ENCODE assay signal across 16 cellular contexts in the genomic region with DNA sequence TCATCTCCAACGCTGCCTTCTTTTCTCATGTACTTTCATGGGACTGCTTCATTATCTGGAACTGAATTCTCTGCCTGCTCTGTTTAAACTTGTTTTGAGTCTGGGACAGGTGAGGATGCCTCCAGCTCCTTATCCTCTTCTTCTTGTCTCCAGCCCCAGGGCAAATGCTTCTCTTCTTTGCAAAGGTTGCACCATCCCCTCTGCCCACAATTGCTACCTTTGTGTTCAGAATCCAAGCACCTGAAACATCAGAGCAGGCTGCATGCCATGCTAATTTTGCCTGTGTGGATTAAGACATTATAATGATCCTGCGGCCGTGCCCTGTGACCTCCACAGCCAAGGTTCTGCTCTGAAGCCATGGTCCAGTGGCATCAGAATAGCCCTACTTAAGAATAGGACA.
DNase-seq lines count a peak whose midpoint lies in the region; ATAC-seq and TF ChIP-seq lines count a peak whose summit lies in the region.
"Had no signal": no experiment of that assay in that cellular context is flagged by ENCODE, and none has a peak within 500 bp of the region (broad histone marks: within the 10 kb centered on the region; RNA-seq: fewer than 3 reads in every experiment).

No MANE protein-coding gene starts in this region.

- no peaks in the 10 kb centered on the region for H3K4me1 ChIP-seq in GM23338 (ENCODE audit: insufficient read depth)
- H3K4me1 ChIP-seq: A549 had no signal

- no peak overlapping the region for H3K27ac ChIP-seq in GM23338 (ENCODE audit: low read depth)
- H3K27ac ChIP-seq: A549, C4-2B had no signal

- no peaks in the 10 kb centered on the region for H4K20me1 ChIP-seq in GM23338 (replicated peaks; ENCODE audit: insufficient read depth)

- no peak for ATAC-seq in GM23338
- ATAC-seq in HG02759 (IDR thresholded peaks at IDR 0.05; ENCODE audit: unreplicated experiment): no peak
- no peak for ATAC-seq in HG02852 (IDR thresholded peaks at IDR 0.05; ENCODE audit: unreplicated experiment)
- ATAC-seq: A549, K562 had no signal

- H3F3A ChIP-seq in GM23338 (replicated peaks; ENCODE audit: low read depth): no peaks in the 10 kb centered on the region

- peak overlapping the region; percentile 25; the same call in 1 of the 2 replicates for H2AFZ ChIP-seq in GM23338

- H3K4me3 Mint-ChIP-seq in GM23338: no peak overlapping the region
- no peak overlapping the region for H3K4me3 Mint-ChIP-seq in nephron
- H3K4me3 Mint-ChIP-seq: CD4-positive, alpha-beta T cell; H9 had no signal

- TF ChIP-seq CTCF in GM23338 (conservative IDR thresholded peaks at IDR 0.05; ENCODE audit: low read depth in 2 of 2) (no peak), epithelial cell of esophagus (IDR thresholded peaks at IDR 0.05; ENCODE audit: insufficient read depth, low read depth, low read length, missing control alignments) (no peak), nephron (IDR thresholded peaks at IDR 0.05; ENCODE audit: unreplicated experiment in 3 of 3) (no peak)

- H3K4me3 ChIP-seq in GM23338 (no peak overlapping the region), epithelial cell of esophagus (ENCODE audit: low read length) (no peak overlapping the region)
- H3K4me3 ChIP-seq: A549, K562 had no signal

- H3K36me3 Mint-ChIP-seq in GM23338 (ENCODE audit: low read depth) (no peaks in the 10 kb centered on the region), nephron (ENCODE audit: low read depth) (no peaks in the 10 kb centered on the region)

- H3K27ac Mint-ChIP-seq in GM23338: no peak overlapping the region
- peak overlapping the region; percentile 21 to 55 (median 25) for H3K27ac Mint-ChIP-seq in nephron
- H3K27ac Mint-ChIP-seq: CD4-positive, alpha-beta T cell had no signal

- no peak overlapping the region for H3K4me2 ChIP-seq in GM23338
- H3K4me2 ChIP-seq: A549 had no signal

- no peaks in the 10 kb centered on the region for H3K36me3 ChIP-seq in GM23338 (ENCODE audit: insufficient read depth)

- no peaks in the 10 kb centered on the region for H3K27me3 Mint-ChIP-seq in GM23338 (ENCODE audit: insufficient read depth, low read depth, poor library complexity)
- peaks cover 4% of the 10 kb centered on the region for H3K27me3 Mint-ChIP-seq in nephron (ENCODE audit: low read depth)

- no peaks in the 10 kb centered on the region for H3K27me3 ChIP-seq in GM23338 (ENCODE audit: insufficient read depth)

- no peaks in the 10 kb centered on the region for H3K79me2 ChIP-seq in GM23338 (replicated peaks; ENCODE audit: insufficient read depth)

- H3K9me2 ChIP-seq in GM23338 (ENCODE audit: insufficient read depth): no peaks in the 10 kb centered on the region; the same call in 1 of the 2 replicates

- no peaks in the 10 kb centered on the region; the same call in 1 of the 3 replicates for H3K4me1 Mint-ChIP-seq in GM23338
- peaks cover 8% of the 10 kb centered on the region for H3K4me1 Mint-ChIP-seq in nephron

- H3K9me3 Mint-ChIP-seq in GM23338 (no peaks in the 10 kb centered on the region), nephron (no peaks in the 10 kb centered on the region)
- H3K9me3 Mint-ChIP-seq: CD4-positive, alpha-beta T cell; H9 had no signal

- DNase-seq in GM23338 (ENCODE audit: low spot score): no peak
- DNase-seq in epithelial cell of esophagus (ENCODE audit: low read depth): peak; percentile 15
- DNase-seq in effector CD4-positive, alpha-beta T cell: no peak
- DNase-seq: AML-193; CD4-positive, alpha-beta T cell; DMS153; DMS79; GF-D8; H9; IMR-90 had no signal

TF ChIP-seq in GM23338, 12 proteins besides CTCF, POLR2A, EP300 and RAD21 (continues in another document):
- TF ChIP-seq STAT1 (IDR thresholded peaks at IDR 0.05; ENCODE audit: unreplicated experiment): no peak
- no peak for TF ChIP-seq NANOG (IDR thresholded peaks at IDR 0.05; ENCODE audit: borderline replicate concordance)
- TF ChIP-seq, protein P1, sequence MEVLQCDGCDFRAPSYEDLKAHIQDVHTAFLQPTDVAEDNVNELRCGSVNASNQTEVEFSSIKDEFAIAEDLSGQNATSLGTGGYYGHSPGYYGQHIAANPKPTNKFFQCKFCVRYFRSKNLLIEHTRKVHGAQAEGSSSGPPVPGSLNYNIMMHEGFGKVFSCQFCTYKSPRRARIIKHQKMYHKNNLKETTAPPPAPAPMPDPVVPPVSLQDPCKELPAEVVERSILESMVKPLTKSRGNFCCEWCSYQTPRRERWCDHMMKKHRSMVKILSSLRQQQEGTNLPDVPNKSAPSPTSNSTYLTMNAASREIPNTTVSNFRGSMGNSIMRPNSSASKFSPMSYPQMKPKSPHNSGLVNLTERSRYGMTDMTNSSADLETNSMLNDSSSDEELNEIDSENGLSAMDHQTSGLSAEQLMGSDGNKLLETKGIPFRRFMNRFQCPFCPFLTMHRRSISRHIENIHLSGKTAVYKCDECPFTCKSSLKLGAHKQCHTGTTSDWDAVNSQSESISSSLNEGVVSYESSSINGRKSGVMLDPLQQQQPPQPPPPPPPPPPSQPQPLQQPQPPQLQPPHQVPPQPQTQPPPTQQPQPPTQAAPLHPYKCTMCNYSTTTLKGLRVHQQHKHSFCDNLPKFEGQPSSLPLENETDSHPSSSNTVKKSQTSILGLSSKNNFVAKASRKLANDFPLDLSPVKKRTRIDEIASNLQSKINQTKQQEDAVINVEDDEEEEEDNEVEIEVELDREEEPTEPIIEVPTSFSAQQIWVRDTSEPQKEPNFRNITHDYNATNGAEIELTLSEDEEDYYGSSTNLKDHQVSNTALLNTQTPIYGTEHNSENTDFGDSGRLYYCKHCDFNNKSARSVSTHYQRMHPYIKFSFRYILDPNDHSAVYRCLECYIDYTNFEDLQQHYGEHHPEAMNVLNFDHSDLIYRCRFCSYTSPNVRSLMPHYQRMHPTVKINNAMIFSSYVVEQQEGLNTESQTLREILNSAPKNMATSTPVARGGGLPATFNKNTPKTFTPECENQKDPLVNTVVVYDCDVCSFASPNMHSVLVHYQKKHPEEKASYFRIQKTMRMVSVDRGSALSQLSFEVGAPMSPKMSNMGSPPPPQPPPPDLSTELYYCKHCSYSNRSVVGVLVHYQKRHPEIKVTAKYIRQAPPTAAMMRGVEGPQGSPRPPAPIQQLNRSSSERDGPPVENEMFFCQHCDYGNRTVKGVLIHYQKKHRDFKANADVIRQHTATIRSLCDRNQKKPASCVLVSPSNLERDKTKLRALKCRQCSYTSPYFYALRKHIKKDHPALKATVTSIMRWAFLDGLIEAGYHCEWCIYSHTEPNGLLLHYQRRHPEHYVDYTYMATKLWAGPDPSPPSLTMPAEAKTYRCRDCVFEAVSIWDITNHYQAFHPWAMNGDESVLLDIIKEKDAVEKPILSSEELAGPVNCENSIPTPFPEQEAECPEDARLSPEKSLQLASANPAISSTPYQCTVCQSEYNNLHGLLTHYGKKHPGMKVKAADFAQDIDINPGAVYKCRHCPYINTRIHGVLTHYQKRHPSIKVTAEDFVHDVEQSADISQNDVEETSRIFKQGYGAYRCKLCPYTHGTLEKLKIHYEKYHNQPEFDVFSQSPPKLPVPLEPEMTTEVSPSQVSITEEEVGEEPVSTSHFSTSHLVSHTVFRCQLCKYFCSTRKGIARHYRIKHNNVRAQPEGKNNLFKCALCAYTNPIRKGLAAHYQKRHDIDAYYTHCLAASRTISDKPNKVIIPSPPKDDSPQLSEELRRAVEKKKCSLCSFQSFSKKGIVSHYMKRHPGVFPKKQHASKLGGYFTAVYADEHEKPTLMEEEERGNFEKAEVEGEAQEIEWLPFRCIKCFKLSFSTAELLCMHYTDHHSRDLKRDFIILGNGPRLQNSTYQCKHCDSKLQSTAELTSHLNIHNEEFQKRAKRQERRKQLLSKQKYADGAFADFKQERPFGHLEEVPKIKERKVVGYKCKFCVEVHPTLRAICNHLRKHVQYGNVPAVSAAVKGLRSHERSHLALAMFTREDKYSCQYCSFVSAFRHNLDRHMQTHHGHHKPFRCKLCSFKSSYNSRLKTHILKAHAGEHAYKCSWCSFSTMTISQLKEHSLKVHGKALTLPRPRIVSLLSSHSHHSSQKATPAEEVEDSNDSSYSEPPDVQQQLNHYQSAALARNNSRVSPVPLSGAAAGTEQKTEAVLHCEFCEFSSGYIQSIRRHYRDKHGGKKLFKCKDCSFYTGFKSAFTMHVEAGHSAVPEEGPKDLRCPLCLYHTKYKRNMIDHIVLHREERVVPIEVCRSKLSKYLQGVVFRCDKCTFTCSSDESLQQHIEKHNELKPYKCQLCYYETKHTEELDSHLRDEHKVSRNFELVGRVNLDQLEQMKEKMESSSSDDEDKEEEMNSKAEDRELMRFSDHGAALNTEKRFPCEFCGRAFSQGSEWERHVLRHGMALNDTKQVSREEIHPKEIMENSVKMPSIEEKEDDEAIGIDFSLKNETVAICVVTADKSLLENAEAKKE (CRISPR knock-in tag; IDR thresholded peaks at IDR 0.05): no peak
- TF ChIP-seq JUNB (IDR thresholded peaks at IDR 0.05; ENCODE audit: unreplicated experiment): no peak
- TF ChIP-seq ZNF114 (CRISPR knock-in tag; IDR thresholded peaks at IDR 0.05): no peak
- TF ChIP-seq ETS1 (IDR thresholded peaks at IDR 0.05): no peak
